Comparison of ENCODE assay signal across 21 cellular contexts in genomic region chr15:80674245-80674614, GRCh38. TPM values are rescaled to one million over a fixed set of nuclear protein-coding genes. Genes with fewer than 3 reads are reported as not detected.
A peak's percentile ranks its signal among the peaks of the same experiment; 100 is the strongest.
DNase-seq lines count a peak whose midpoint lies in the region; ATAC-seq and TF ChIP-seq lines count a peak whose summit lies in the region.
"Had no signal": no experiment of that assay in that cellular context is flagged by ENCODE, and none has a peak within 500 bp of the region (broad histone marks: within the 10 kb centered on the region; RNA-seq: fewer than 3 reads in every experiment).

No MANE protein-coding gene starts in this region.

- CTCF ChIA-PET in activated CD8-positive, alpha-beta memory T cell treated with anti-CD3 and anti-CD28 coated beads, Interleukin-2, amount 10 ng/mL, durations not matched to agents 7 days and 5 days (lab: Charles Lee) = no interaction called here

- peak; percentile 58 for ATAC-seq in stimulated activated naive CD8-positive, alpha-beta T cell treated with anti-CD3 and anti-CD28 coated beads, Interleukin-15, amount 100 ng/mL, for 72 hours
- no peak for ATAC-seq in stimulated activated naive CD8-positive, alpha-beta T cell treated with anti-CD3 and anti-CD28 coated beads, Interleukin-15, Interleukin-2, amounts not matched to agents 100 U/mL and 50 U/mL, for 24 hours
- ATAC-seq in HG02678 (IDR thresholded peaks at IDR 0.05; ENCODE audit: unreplicated experiment) (no peak), omental fat pad (ENCODE audit: low FRiP score) (no peak)
- ATAC-seq in activated CD8-positive, alpha-beta memory T cell treated with anti-CD3 and anti-CD28 coated beads, Interleukin-2, amount 10 ng/mL, durations not matched to agents 7 days and 5 days = no peak
- ATAC-seq: body of pancreas; left ventricle myocardium superior; stimulated activated effector memory CD8-positive, alpha-beta T cell treated with anti-CD3 and anti-CD28 coated beads, Interleukin-12 subunit alpha, Interleukin-12 subunit beta, amount 100 ng/mL, for 72 hours had no signal

- H3K4me3 ChIP-seq in epithelial cell of esophagus (ENCODE audit: low read length) = no peak overlapping the region
- H3K4me3 ChIP-seq: body of pancreas, pancreas had no signal

- H3K4me1 Mint-ChIP-seq in stimulated activated naive CD8-positive, alpha-beta T cell treated with anti-CD3 and anti-CD28 coated beads, Interleukin-15, amount 100 ng/mL, for 72 hours = no peaks in the 10 kb centered on the region
- no peaks in the 10 kb centered on the region for H3K4me1 Mint-ChIP-seq in activated CD8-positive, alpha-beta memory T cell treated with anti-CD3 and anti-CD28 coated beads, Interleukin-2, amount 10 ng/mL, durations not matched to agents 7 days and 5 days
- H3K4me1 Mint-ChIP-seq: activated B cell treated with CpG ODN at 0.5 μM for 24 hours had no signal

- no peak overlapping the region for H3K4me3 Mint-ChIP-seq in stimulated activated naive CD8-positive, alpha-beta T cell treated with anti-CD3 and anti-CD28 coated beads, Interleukin-15, amount 100 ng/mL, for 72 hours
- H3K4me3 Mint-ChIP-seq in activated CD8-positive, alpha-beta memory T cell treated with anti-CD3 and anti-CD28 coated beads, Interleukin-2, amount 10 ng/mL, durations not matched to agents 7 days and 5 days = no peak overlapping the region
- H3K4me3 Mint-ChIP-seq: activated B cell treated with CpG ODN at 0.5 μM for 24 hours; IgD-negative memory B cell; stimulated activated effector memory CD8-positive, alpha-beta T cell treated with anti-CD3 and anti-CD28 coated beads, Interleukin-12 subunit alpha, Interleukin-12 subunit beta, amount 100 ng/mL, for 72 hours; type B pancreatic cell had no signal

- peaks cover 27% of the 10 kb centered on the region for H3K27me3 Mint-ChIP-seq in stimulated activated naive CD8-positive, alpha-beta T cell treated with anti-CD3 and anti-CD28 coated beads, Interleukin-15, amount 100 ng/mL, for 72 hours
- peaks cover 20% of the 10 kb centered on the region for H3K27me3 Mint-ChIP-seq in activated CD8-positive, alpha-beta memory T cell treated with anti-CD3 and anti-CD28 coated beads, Interleukin-2, amount 10 ng/mL, durations not matched to agents 7 days and 5 days
- H3K27me3 Mint-ChIP-seq: type B pancreatic cell had no signal

- DNase-seq in stimulated activated naive CD8-positive, alpha-beta T cell treated with anti-CD3 and anti-CD28 coated beads, Interleukin-15, amount 100 ng/mL, for 72 hours = no peak
- no peak for DNase-seq in stimulated activated naive CD8-positive, alpha-beta T cell treated with anti-CD3 and anti-CD28 coated beads, Interleukin-15, Interleukin-2, amounts not matched to agents 100 U/mL and 50 U/mL, for 24 hours
- DNase-seq in MV-4-11 (lab: John Stamatoyannopoulos, UW) (peak; percentile 77), epithelial cell of esophagus (ENCODE audit: low read depth) (peak; percentile 71), omental fat pad (ENCODE audit: low spot score) (no peak)
- DNase-seq in stimulated activated naive CD4-positive, alpha-beta T cell treated with Interleukin-2 at 50 U/mL for 16 hours (lab: John Stamatoyannopoulos, UW) = no peak
- no peak for DNase-seq in activated CD8-positive, alpha-beta memory T cell treated with anti-CD3 and anti-CD28 coated beads, Interleukin-2, amount 10 ng/mL, durations not matched to agents 7 days and 5 days
- DNase-seq: activated B cell treated with CpG ODN at 0.5 μM for 24 hours; activated naive CD4-positive, alpha-beta T cell treated with Interleukin-2 at 50 U/mL for 16 hours; COR-L47; foreskin melanocyte; GDM1; left ventricle myocardium superior; NCI-H1092 treated with DMSO at 0.1 percent for 48 hours; NCI-H2171 had no signal

- no peak for TF ChIP-seq CTCF in epithelial cell of esophagus (IDR thresholded peaks at IDR 0.05; ENCODE audit: insufficient read depth, low read depth, low read length, missing control alignments)
- TF ChIP-seq CTCF in omental fat pad (IDR thresholded peaks at IDR 0.05) = no peak

- peak overlapping the region in 1 of 2 donors; percentile 13 for H3K27ac Mint-ChIP-seq in stimulated activated naive CD8-positive, alpha-beta T cell treated with anti-CD3 and anti-CD28 coated beads, Interleukin-15, amount 100 ng/mL, for 72 hours
- no peak overlapping the region for H3K27ac Mint-ChIP-seq in activated CD8-positive, alpha-beta memory T cell treated with anti-CD3 and anti-CD28 coated beads, Interleukin-2, amount 10 ng/mL, durations not matched to agents 7 days and 5 days
- H3K27ac Mint-ChIP-seq: activated B cell treated with CpG ODN at 0.5 μM for 24 hours; IgD-negative memory B cell; stimulated activated effector memory CD8-positive, alpha-beta T cell treated with anti-CD3 and anti-CD28 coated beads, Interleukin-12 subunit alpha, Interleukin-12 subunit beta, amount 100 ng/mL, for 72 hours; type B pancreatic cell had no signal

- no peaks in the 10 kb centered on the region for H3K9me3 Mint-ChIP-seq in stimulated activated naive CD8-positive, alpha-beta T cell treated with anti-CD3 and anti-CD28 coated beads, Interleukin-15, amount 100 ng/mL, for 72 hours
- H3K9me3 Mint-ChIP-seq in activated CD8-positive, alpha-beta memory T cell treated with anti-CD3 and anti-CD28 coated beads, Interleukin-2, amount 10 ng/mL, durations not matched to agents 7 days and 5 days (ENCODE audit: low read depth) = no peaks in the 10 kb centered on the region
- H3K9me3 Mint-ChIP-seq: activated B cell treated with CpG ODN at 0.5 μM for 24 hours; stimulated activated effector memory CD8-positive, alpha-beta T cell treated with anti-CD3 and anti-CD28 coated beads, Interleukin-12 subunit alpha, Interleukin-12 subunit beta, amount 100 ng/mL, for 72 hours; type B pancreatic cell had no signal

- H3K36me3 Mint-ChIP-seq in activated CD8-positive, alpha-beta memory T cell treated with anti-CD3 and anti-CD28 coated beads, Interleukin-2, amount 10 ng/mL, durations not matched to agents 7 days and 5 days = no peaks in the 10 kb centered on the region
- H3K36me3 Mint-ChIP-seq: stimulated activated effector memory CD8-positive, alpha-beta T cell treated with anti-CD3 and anti-CD28 coated beads, Interleukin-12 subunit alpha, Interleukin-12 subunit beta, amount 100 ng/mL, for 72 hours; type B pancreatic cell had no signal

RNA-seq across cellular contexts. Expression of gene ABHD17C, which starts 20.9 kb away (rescaled TPM):
- total RNA-seq in activated CD8-positive, alpha-beta memory T cell treated with anti-CD3 and anti-CD28 coated beads, Interleukin-2, amount 10 ng/mL, durations not matched to agents 7 days and 5 days = 1 to 10 TPM; 1.5 to 2.2 TPM
- total RNA-seq in omental fat pad = 1 to 10 TPM; 1.1 to 4.3 (median 2.1) TPM

Comparison
In these comparisons a context has a peak if more than half of its experiments do, and no peak if none do; other contexts are left out.
1. DNase-seq: peak in MV-4-11 (single experiment) and epithelial cell of esophagus (single experiment); none in stimulated activated naive CD8-positive, alpha-beta T cell treated with anti-CD3 and anti-CD28 coated beads, Interleukin-15, amount 100 ng/mL, for 72 hours (0 of 2), stimulated activated naive CD8-positive, alpha-beta T cell treated with anti-CD3 and anti-CD28 coated beads, Interleukin-15, Interleukin-2, amounts not matched to agents 100 U/mL and 50 U/mL, for 24 hours (single experiment), stimulated activated naive CD4-positive, alpha-beta T cell treated with Interleukin-2 at 50 U/mL for 16 hours (single experiment), activated CD8-positive, alpha-beta memory T cell treated with anti-CD3 and anti-CD28 coated beads, Interleukin-2, amount 10 ng/mL, durations not matched to agents 7 days and 5 days (single experiment) and omental fat pad (single experiment).